Comparison of ENCODE assay signal across 27 cellular contexts in genomic region chr9:133690111-133690561, GRCh38. TPM values are rescaled to one million over a fixed set of nuclear protein-coding genes. Genes with fewer than 3 reads are reported as not detected.
DNase-seq lines count a peak whose midpoint lies in the region; ATAC-seq, FAIRE-seq and TF ChIP-seq lines count a peak whose summit lies in the region.
"Had no signal": no experiment of that assay in that cellular context is flagged by ENCODE, and none has a peak within 500 bp of the region (broad histone marks: within the 10 kb centered on the region; RNA-seq: fewer than 3 reads in every experiment).

No MANE protein-coding gene starts in this region.

- H2AFZ ChIP-seq in HepG2 (ENCODE audit: low read length) (no peak overlapping the region), neural cell (ENCODE audit: low read depth, low read length) (no peak overlapping the region)

- H3K9ac ChIP-seq in HepG2 (ENCODE audit: insufficient read depth, low read depth, low read length) (no peak overlapping the region), neural cell (ENCODE audit: low read length) (peak overlapping the region; percentile 61)

- BruUV-seq in HepG2 (replicated peaks; lab: Mats Ljungman, UMichigan), result no TSS peak

- H3K79me2 ChIP-seq in HepG2 (ENCODE audit: insufficient read depth, low read length), result no peaks in the 10 kb centered on the region
- no peaks in the 10 kb centered on the region for H3K79me2 ChIP-seq in neural cell (replicated peaks; ENCODE audit: insufficient read depth, low read length)

- no peak overlapping the region for H3K27ac ChIP-seq in right lobe of liver
- no peak overlapping the region for H3K27ac ChIP-seq in HepG2 (ENCODE audit: extremely low read length, insufficient read depth, low read length)
- peak overlapping the region; percentile 80 for H3K27ac ChIP-seq in neural cell (ENCODE audit: low read length)
- H3K27ac ChIP-seq: HL-60, SJSA1 had no signal

- intact Hi-C loops in right lobe of liver (cut with DNase I) (no loop called here), HepG2 (cut with micrococcal nuclease; ENCODE audit: unreplicated experiment) (no loop called here)

- H3K4me1 ChIP-seq in right lobe of liver (peaks cover 0 to 11% (median 0%) of the 10 kb centered on the region in 4 donors), HepG2 (ENCODE audit: insufficient read depth, low read length) (no peaks in the 10 kb centered on the region)
- H3K4me1 ChIP-seq: SJSA1 had no signal

- no peaks in the 10 kb centered on the region for H3K9me2 ChIP-seq in neural cell (ENCODE audit: insufficient read depth, low read length)

- H3K36me3 ChIP-seq in right lobe of liver (peaks cover 0 to 55% (median 26%) of the 10 kb centered on the region in 4 donors), HepG2 (replicated peaks in 1 of 2; ENCODE audit: control insufficient read depth in 1 of 2, insufficient read depth in 2 of 2, low read length in 2 of 2) (peaks cover 20 to 40% of the 10 kb centered on the region in 2 experiments), neural cell (ENCODE audit: insufficient read depth, low read length) (no peaks in the 10 kb centered on the region)

- ATAC-seq in right lobe of liver (no peak), HepG2 (no peak)
- ATAC-seq: K562; natural killer cell treated with Interleukin-12 subunit alpha and Interleukin-12 subunit beta and Interleukin-15 and Interleukin-18, amount 100 ng/mL, for 72 hours had no signal

- H3F3A ChIP-seq in neural cell (ENCODE audit: insufficient read depth, low read length, poor library complexity, severe bottlenecking), result no peaks in the 10 kb centered on the region

- no CpG with 5 or more reads among the region's 10 CpGs for WGBS in right lobe of liver (ENCODE audit: insufficient coverage, low coverage, low lambda C conversion rate, missing lambda C conversion rate)
- WGBS in HepG2 (ENCODE audit: low lambda C conversion rate), result 98% methylated on average over 8 of the region's 10 CpGs

- H3K4me2 ChIP-seq in HepG2 (ENCODE audit: low read depth, low read length) (no peak overlapping the region), neural cell (ENCODE audit: low read length) (no peak overlapping the region)

- TF ChIP-seq CTCF in right lobe of liver (IDR thresholded peaks at IDR 0.05), result no peak
- no peak for TF ChIP-seq CTCF in HepG2 (CRISPR knock-in tag; IDR thresholded peaks at IDR 0.05)
- no peak for TF ChIP-seq CTCF in fibroblast of villous mesenchyme (IDR thresholded peaks at IDR 0.05; ENCODE audit: insufficient read depth, low read depth, low read length)
- no peak for TF ChIP-seq CTCF in neural cell (IDR thresholded peaks at IDR 0.05; ENCODE audit: poor library complexity, severe bottlenecking)

- TF ChIP-seq POLR2A in right lobe of liver (IDR thresholded peaks at IDR 0.05) (no peak), HepG2 (IDR thresholded peaks at IDR 0.05; ENCODE audit: insufficient read depth in 1 of 2, low read depth in 2 of 2, low read length in 2 of 2) (no peak)

- no peak overlapping the region for H3K4me3 ChIP-seq in right lobe of liver
- no peak overlapping the region for H3K4me3 ChIP-seq in HepG2 (replicated peaks in 1 of 3; ENCODE audit: insufficient read depth in 1 of 3, low read depth in 2 of 3, low read length in 3 of 3)
- H3K4me3 ChIP-seq in fibroblast of villous mesenchyme (ENCODE audit: low read depth, low read length), result no peak overlapping the region
- no peak overlapping the region for H3K4me3 ChIP-seq in neural cell (ENCODE audit: low read length)
- H3K4me3 ChIP-seq: K562, SJSA1 had no signal

- H3K27me3 ChIP-seq in right lobe of liver (no peaks in the 10 kb centered on the region), HepG2 (ENCODE audit: control insufficient read depth in 1 of 2, insufficient read depth in 2 of 2, low read length in 2 of 2) (no peaks in the 10 kb centered on the region), neural cell (ENCODE audit: insufficient read depth, low read depth, low read length) (no peaks in the 10 kb centered on the region)
- H3K27me3 ChIP-seq: SJSA1 had no signal

- TF ChIP-seq EP300 in HepG2 (IDR thresholded peaks at IDR 0.05; ENCODE audit: low read depth in 2 of 2, low read length in 2 of 2), result no peak
- TF ChIP-seq EP300 in HepG2 (CRISPR knock-in tag; IDR thresholded peaks at IDR 0.05; ENCODE audit: borderline replicate concordance), result no peak
- TF ChIP-seq EP300 in neural cell (conservative IDR thresholded peaks at IDR 0.05; ENCODE audit: poor library complexity, severe bottlenecking), result no peak

- TF ChIP-seq RAD21 in HepG2 (CRISPR knock-in tag; IDR thresholded peaks at IDR 0.05), result no peak
- TF ChIP-seq RAD21 in neural cell (conservative IDR thresholded peaks at IDR 0.05), result no peak

- in situ Hi-C loops in HepG2 (cut with HindIII; ENCODE audit: extremely low pct_ligation_motif_present, low pct_unique_long_range_greater_than_20kb), result no loop called here

- FAIRE-seq in HepG2 (lab: Jason Lieb, UNC), result no peak
- FAIRE-seq: K562 had no signal

- no peaks in the 10 kb centered on the region; the same call in 1 of the 2 replicates for H4K20me1 ChIP-seq in HepG2 (ENCODE audit: insufficient read depth, low read length)
- H4K20me1 ChIP-seq in neural cell (ENCODE audit: insufficient read depth), result no peaks in the 10 kb centered on the region

- DNase-seq in right lobe of liver, result peak in 2 of 3 donors; percentile 11 to 44
- DNase-seq in HepG2 (ENCODE audit: low spot score), result no peak
- peak; percentile 21 for DNase-seq in fibroblast of villous mesenchyme (ENCODE audit: low read depth)
- DNase-seq in NCI-H1436 (lab: John Stamatoyannopoulos, UW), result no peak
- no peak for DNase-seq in dedifferentiated amniotic fluid mesenchymal stem cell (ENCODE audit: extremely low spot score)
- no peak for DNase-seq in DMS 273 treated with DMSO at 0.1 percent for 48 hours (lab: John Stamatoyannopoulos, UW)
- DNase-seq in NCI-H187 (lab: John Stamatoyannopoulos, UW), result no peak
- DNase-seq: ACHN; activated CD4-positive, alpha-beta memory T cell treated with anti-CD3 and anti-CD28 coated beads, Interleukin-2, amount 10 ng/mL, durations not matched to agents 7 days and 5 days; activated CD4-positive, CD25-positive, alpha-beta regulatory T cell; activated naive CD4-positive, alpha-beta T cell treated with Interleukin-2 at 50 U/mL for 16 hours; activated T-cell treated with anti-CD3 and anti-CD28 coated beads, Interleukin-2, amount 50 U/mL, for 1 hour; DND-41; effector memory CD4-positive, alpha-beta T cell; mesendoderm; MV-4-11; NCI-H526 had no signal

- POLR2A ChIA-PET in HepG2 (lab: Yijun Ruan, JAX), result no interaction called here

- H3K9me3 ChIP-seq in right lobe of liver, result no peaks in the 10 kb centered on the region
- H3K9me3 ChIP-seq in HepG2 (ENCODE audit: low read length), result no peaks in the 10 kb centered on the region
- no peaks in the 10 kb centered on the region for H3K9me3 ChIP-seq in neural cell (ENCODE audit: low read length)
- H3K9me3 ChIP-seq: SJSA1 had no signal

- CTCF ChIA-PET in HepG2 (lab: Yijun Ruan, JAX; ENCODE audit: low intra/inter-chr PET ratio, low total read pairs), result no interaction called here

RNA-seq across cellular contexts. Expression of gene SARDH, which starts 48.0 kb away (rescaled TPM):
- total RNA-seq in right lobe of liver (100 to 1,000 TPM in 3 of 6 experiments, 10 to 100 TPM in 3; 67.3 to 183 (median 101) TPM), HepG2 (2016; rRNA removed; fragmentation: Illumina TruSeq; extraction: Trizol) (32.5 and 34.9 TPM in 2 replicates), fibroblast of villous mesenchyme (5.5 and 6.0 TPM in 2 replicates)
- total RNA-seq in HepG2 (2016; cell fraction: cytosol; rRNA removed; fragmentation: Illumina TruSeq; extraction: Trizol; ENCODE audit: low read depth), result 5.5 and 6.4 TPM in 2 replicates
- total RNA-seq in HepG2 (2016; cell fraction: insoluble cytoplasmic fraction; rRNA removed; fragmentation: Illumina TruSeq; extraction: Trizol), result 25.6 and 34.1 TPM in 2 replicates
- total RNA-seq in HepG2 (2016; cell fraction: membrane; rRNA removed; fragmentation: Illumina TruSeq; extraction: Trizol), result 13.0 TPM in 2 replicates
- 26.8 and 31.9 TPM in 2 replicates for total RNA-seq in HepG2 (2016; cell fraction: nucleus; rRNA removed; fragmentation: Illumina TruSeq; extraction: Trizol)
- polyA plus RNA-seq in HepG2 (2011; rRNA removed) (11.6 and 15.6 TPM in 2 replicates), neural cell (0.56 TPM in 1 of 2 replicates, not detected in the other)
- 6.1 and 10.1 TPM in 2 replicates for polyA plus RNA-seq in HepG2 (2011; cell fraction: cytosol; rRNA removed)
- 107 and 130 TPM in 2 replicates for polyA plus RNA-seq in HepG2 (2011; cell fraction: nucleus; rRNA removed)
- 20.2 and 23.9 TPM in 2 replicates for polyA plus RNA-seq in HepG2 (2012)
- polyA plus RNA-seq in HepG2 (2016; cell fraction: cytosol; fragmentation: Illumina TruSeq; extraction: Trizol; ENCODE audit: low read depth), result 4.0 and 4.1 TPM in 2 replicates
- 23.4 and 31.6 TPM in 2 replicates for polyA plus RNA-seq in HepG2 (2016; cell fraction: insoluble cytoplasmic fraction; fragmentation: Illumina TruSeq; extraction: Trizol; ENCODE audit: low read depth)
- polyA plus RNA-seq in HepG2 (2016; cell fraction: membrane; fragmentation: Illumina TruSeq; extraction: Trizol; ENCODE audit: low read depth), result 7.8 and 8.3 TPM in 2 replicates
- 46.0 and 50.9 TPM in 2 replicates for polyA plus RNA-seq in HepG2 (2016; cell fraction: nucleus; fragmentation: Illumina TruSeq; extraction: Trizol; ENCODE audit: insufficient read depth, low read depth)
- polyA minus RNA-seq in HepG2 (2011; rRNA and poly(A)+ RNA removed; ENCODE audit: low replicate concordance), result 55.5 TPM in 1 of 2 replicates, not detected in the other
- 17.1 and 19.0 TPM in 2 replicates for polyA minus RNA-seq in HepG2 (2011; cell fraction: cytosol; rRNA and poly(A)+ RNA removed)
- 35.9 and 37.7 TPM in 2 replicates for polyA minus RNA-seq in HepG2 (2011; cell fraction: nucleus; rRNA and poly(A)+ RNA removed)
- 0.35 TPM in 1 of 2 replicates, not detected in the other for polyA minus RNA-seq in neural cell
- total RNA-seq: K562 had no signal
- polyA plus RNA-seq: CD14-positive monocyte had no signal

RNA-seq across cellular contexts. Expression of gene DBH, which starts 54.0 kb away (rescaled TPM):
- 10 to 100 TPM in 1 of 6 experiments, 1 to 10 TPM in 5; 1.2 to 12.9 (median 5.7) TPM for total RNA-seq in right lobe of liver
- not detected in 2 replicates for total RNA-seq in HepG2 (2016; rRNA removed; fragmentation: Illumina TruSeq; extraction: Trizol)
- not detected in 2 replicates for total RNA-seq in HepG2 (2016; cell fraction: cytosol; rRNA removed; fragmentation: Illumina TruSeq; extraction: Trizol; ENCODE audit: low read depth)
- total RNA-seq in HepG2 (2016; cell fraction: insoluble cytoplasmic fraction; rRNA removed; fragmentation: Illumina TruSeq; extraction: Trizol), result not detected in 2 replicates
- total RNA-seq in HepG2 (2016; cell fraction: membrane; rRNA removed; fragmentation: Illumina TruSeq; extraction: Trizol), result not detected in 2 replicates
- not detected in 2 replicates for total RNA-seq in HepG2 (2016; cell fraction: nucleus; rRNA removed; fragmentation: Illumina TruSeq; extraction: Trizol)
- not detected in 2 replicates for polyA plus RNA-seq in HepG2 (2011; rRNA removed)
- not detected in 2 replicates for polyA plus RNA-seq in HepG2 (2011; cell fraction: cytosol; rRNA removed)
- not detected in 2 replicates for polyA plus RNA-seq in HepG2 (2011; cell fraction: nucleus; rRNA removed)
- 1.5 and 1.6 TPM in 2 replicates for polyA plus RNA-seq in HepG2 (2012)
- polyA plus RNA-seq in HepG2 (2016; cell fraction: cytosol; fragmentation: Illumina TruSeq; extraction: Trizol; ENCODE audit: low read depth), result not detected in 2 replicates
- not detected in 2 replicates for polyA plus RNA-seq in HepG2 (2016; cell fraction: insoluble cytoplasmic fraction; fragmentation: Illumina TruSeq; extraction: Trizol; ENCODE audit: low read depth)
- polyA plus RNA-seq in HepG2 (2016; cell fraction: membrane; fragmentation: Illumina TruSeq; extraction: Trizol; ENCODE audit: low read depth), result not detected in 2 replicates
- not detected in 2 replicates for polyA plus RNA-seq in HepG2 (2016; cell fraction: nucleus; fragmentation: Illumina TruSeq; extraction: Trizol; ENCODE audit: insufficient read depth, low read depth)
- not detected in 2 replicates for polyA minus RNA-seq in HepG2 (2011; rRNA and poly(A)+ RNA removed; ENCODE audit: low replicate concordance)
- not detected in 2 replicates for polyA minus RNA-seq in HepG2 (2011; cell fraction: cytosol; rRNA and poly(A)+ RNA removed)
- polyA minus RNA-seq in HepG2 (2011; cell fraction: nucleus; rRNA and poly(A)+ RNA removed), result not detected in 2 replicates
- not detected in 2 replicates for total RNA-seq in fibroblast of villous mesenchyme
- polyA plus RNA-seq in neural cell, result not detected in 2 replicates
- not detected in 2 replicates for polyA minus RNA-seq in neural cell
- total RNA-seq: activated CD4-positive, alpha-beta memory T cell treated with anti-CD3 and anti-CD28 coated beads, Interleukin-2, amount 10 ng/mL, durations not matched to agents 7 days and 5 days; aorta; K562; natural killer cell treated with Interleukin-12 subunit alpha and Interleukin-12 subunit beta and Interleukin-15 and Interleukin-18, amount 100 ng/mL, for 72 hours; pulmonary artery endothelial cell; SJSA1; subcutaneous adipose tissue; T-helper 2 cell treated with Interferon-gamma antibody and Interleukin-4, amounts not matched to agents 100 ng/mL and 5 ng/mL, for 36 hours had no signal
- polyA plus RNA-seq: aorta, CD14-positive monocyte, K562 had no signal

Comparison
In these comparisons a context has a peak if more than half of its experiments do, and no peak if none do; other contexts are left out.
1. DNase-seq: peak in right lobe of liver (2 of 3) and fibroblast of villous mesenchyme (single experiment); none in HepG2 (single experiment), NCI-H1436 (single experiment), dedifferentiated amniotic fluid mesenchymal stem cell (single experiment), DMS 273 treated with DMSO at 0.1 percent for 48 hours (single experiment) and NCI-H187 (0 of 2).